ENCODE assay signal across 9 cellular contexts in the genomic region with DNA sequence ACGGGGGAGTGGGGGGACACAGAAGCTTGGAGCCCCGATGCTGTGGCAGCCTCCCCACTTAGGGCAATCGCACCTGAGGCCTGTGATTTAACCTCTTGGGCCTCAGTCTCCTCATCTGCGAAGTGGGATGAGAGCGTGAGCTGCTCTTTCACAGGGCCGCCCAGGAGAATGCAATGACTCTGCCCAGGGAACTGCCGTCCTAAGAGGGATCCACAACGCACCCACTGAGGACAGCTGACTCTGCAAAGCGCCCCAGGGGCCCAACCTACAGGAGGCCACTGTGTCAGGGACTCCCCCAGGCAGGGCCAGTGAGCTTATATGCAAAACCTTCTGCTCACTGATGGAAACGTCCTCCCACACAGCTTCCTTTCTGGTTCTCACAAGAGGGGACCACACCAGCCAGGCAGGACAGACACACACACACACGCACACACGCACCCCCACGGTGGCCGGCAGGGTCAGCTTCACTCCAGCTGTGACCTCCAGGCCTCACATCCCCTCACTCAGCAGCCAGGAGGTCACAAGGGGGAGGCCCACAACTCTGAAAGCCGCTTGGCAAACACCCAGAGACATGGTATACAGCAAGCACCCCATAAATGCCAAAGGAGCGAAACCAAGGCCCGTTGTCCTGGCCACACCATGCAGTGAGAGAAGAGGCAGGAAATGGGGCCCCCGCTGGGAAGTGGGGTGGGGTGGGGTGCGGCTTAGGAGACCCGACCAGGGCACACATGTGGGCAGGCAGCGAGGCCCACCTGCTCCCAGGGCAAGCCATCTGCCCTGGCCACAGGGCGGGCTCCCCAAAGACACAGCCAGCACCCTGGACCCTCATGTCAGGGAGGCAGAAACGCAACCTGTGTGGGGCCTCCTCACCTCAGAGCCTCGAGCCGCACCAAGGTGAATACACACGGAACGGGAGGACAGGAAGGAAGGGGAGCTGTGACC.
DNase-seq lines count a peak whose midpoint lies in the region; ATAC-seq and TF ChIP-seq lines count a peak whose summit lies in the region.
"Had no signal": no experiment of that assay in that cellular context is flagged by ENCODE, and none has a peak within 500 bp of the region (broad histone marks: within the 10 kb centered on the region; RNA-seq: fewer than 3 reads in every experiment).

No MANE protein-coding gene starts in this region.

- no peak overlapping the region for H3K27ac ChIP-seq in CD8-positive, alpha-beta T cell (ENCODE audit: low read depth, low read length)
- H3K27ac ChIP-seq: parathyroid adenoma had no signal

- peaks cover 46% of the 10 kb centered on the region for H3K4me1 Mint-ChIP-seq in CD8-positive, alpha-beta T cell (ENCODE audit: low read depth)
- peaks cover 38% of the 10 kb centered on the region for H3K4me1 Mint-ChIP-seq in activated naive CD8-positive, alpha-beta T cell (ENCODE audit: low read depth)
- peaks cover 84% of the 10 kb centered on the region for H3K4me1 Mint-ChIP-seq in stimulated activated naive CD8-positive, alpha-beta T cell treated with anti-CD3 and anti-CD28 coated beads, Interleukin-15, amount 100 ng/mL, for 72 hours

- no peaks in the 10 kb centered on the region for H3K36me3 ChIP-seq in CD8-positive, alpha-beta T cell (ENCODE audit: insufficient read depth, low read length)

- peaks cover 16% of the 10 kb centered on the region for H3K4me1 ChIP-seq in CD8-positive, alpha-beta T cell (ENCODE audit: insufficient read depth, low read length)

- H3K36me3 Mint-ChIP-seq in CD8-positive, alpha-beta T cell, result peaks cover 16% of the 10 kb centered on the region
- no peaks in the 10 kb centered on the region for H3K36me3 Mint-ChIP-seq in activated naive CD8-positive, alpha-beta T cell

- H3K9me3 ChIP-seq in CD8-positive, alpha-beta T cell (ENCODE audit: low read length), result no peaks in the 10 kb centered on the region

- no peak for TF ChIP-seq CTCF in CD8-positive, alpha-beta T cell (IDR thresholded peaks at IDR 0.05)

- POLR2A ChIA-PET in CD8-positive, alpha-beta T cell (lab: Charles Lee), result interaction anchor here (1.0 kb wide), 1 partner anchor 35 kb away, joined by 3 read pairs; no protein-coding TSS in a partner anchor

- H3K9me3 Mint-ChIP-seq in CD8-positive, alpha-beta T cell, result no peaks in the 10 kb centered on the region
- no peaks in the 10 kb centered on the region for H3K9me3 Mint-ChIP-seq in activated naive CD8-positive, alpha-beta T cell (ENCODE audit: low read depth)
- no peaks in the 10 kb centered on the region for H3K9me3 Mint-ChIP-seq in stimulated activated naive CD8-positive, alpha-beta T cell treated with anti-CD3 and anti-CD28 coated beads, Interleukin-15, amount 100 ng/mL, for 72 hours

- intact Hi-C loops in CD8-positive, alpha-beta T cell (cut with DNase I, micrococcal nuclease), result no loop called here

- no peaks in the 10 kb centered on the region for H3K27me3 ChIP-seq in CD8-positive, alpha-beta T cell (ENCODE audit: insufficient read depth, low read length)

- no peak overlapping the region for H3K4me3 ChIP-seq in CD8-positive, alpha-beta T cell (ENCODE audit: low read depth, low read length)

- H3K27ac Mint-ChIP-seq in CD8-positive, alpha-beta T cell, result peak overlapping the region; percentile 50
- peak overlapping the region; percentile 84 for H3K27ac Mint-ChIP-seq in activated naive CD8-positive, alpha-beta T cell
- H3K27ac Mint-ChIP-seq in stimulated activated naive CD8-positive, alpha-beta T cell treated with anti-CD3 and anti-CD28 coated beads, Interleukin-15, amount 100 ng/mL, for 72 hours, result peak overlapping the region; percentile 72 to 98

- peak; percentile 40 for ATAC-seq in CD8-positive, alpha-beta T cell
- ATAC-seq in GM21360 (IDR thresholded peaks at IDR 0.05; ENCODE audit: unreplicated experiment), result peak; percentile 87
- ATAC-seq in HG03520 (IDR thresholded peaks at IDR 0.05; ENCODE audit: unreplicated experiment), result peak; percentile 96
- peak; percentile 97 for ATAC-seq in stimulated activated naive CD8-positive, alpha-beta T cell treated with anti-CD3 and anti-CD28 coated beads, Interleukin-15, amount 100 ng/mL, for 72 hours

- peak overlapping the region; percentile 9 for H3K4me3 Mint-ChIP-seq in CD8-positive, alpha-beta T cell
- H3K4me3 Mint-ChIP-seq in activated naive CD8-positive, alpha-beta T cell, result peak overlapping the region; percentile 74
- H3K4me3 Mint-ChIP-seq in stimulated activated naive CD8-positive, alpha-beta T cell treated with anti-CD3 and anti-CD28 coated beads, Interleukin-15, amount 100 ng/mL, for 72 hours, result peak overlapping the region; percentile 72 to 84

- no peaks in the 10 kb centered on the region for H3K27me3 Mint-ChIP-seq in CD8-positive, alpha-beta T cell (ENCODE audit: low read depth)
- H3K27me3 Mint-ChIP-seq in activated naive CD8-positive, alpha-beta T cell, result no peaks in the 10 kb centered on the region
- H3K27me3 Mint-ChIP-seq in stimulated activated naive CD8-positive, alpha-beta T cell treated with anti-CD3 and anti-CD28 coated beads, Interleukin-15, amount 100 ng/mL, for 72 hours, result no peaks in the 10 kb centered on the region

- CTCF ChIA-PET in CD8-positive, alpha-beta T cell (lab: Charles Lee), result no interaction called here

- DNase-seq in CD8-positive, alpha-beta T cell, result peak in 1 of 7 experiments; percentile 12
- peak; percentile 68 to 80 for DNase-seq in stimulated activated naive CD8-positive, alpha-beta T cell treated with anti-CD3 and anti-CD28 coated beads, Interleukin-15, amount 100 ng/mL, for 72 hours
- DNase-seq in NCI-H748 treated with DMSO at 0.1 percent for 48 hours (lab: John Stamatoyannopoulos, UW) (no peak), NCI-H1694 treated with DMSO at 0.1 percent for 48 hours (lab: John Stamatoyannopoulos, UW) (no peak), pons (ENCODE audit: low spot score) (no peak)

Comparison
In these comparisons a context has a peak if more than half of its experiments do, and no peak if none do; other contexts are left out.
1. ATAC-seq: peak in every context shown above with its lines; median percentile 97 in stimulated activated naive CD8-positive, alpha-beta T cell treated with anti-CD3 and anti-CD28 coated beads, Interleukin-15, amount 100 ng/mL, for 72 hours; 96 in HG03520; 87 in GM21360; 40 in CD8-positive, alpha-beta T cell.
2. DNase-seq: peak in stimulated activated naive CD8-positive, alpha-beta T cell treated with anti-CD3 and anti-CD28 coated beads, Interleukin-15, amount 100 ng/mL, for 72 hours (2 of 2); none in NCI-H748 treated with DMSO at 0.1 percent for 48 hours (single experiment), NCI-H1694 treated with DMSO at 0.1 percent for 48 hours (single experiment) and pons (single experiment).
3. H3K4me3 Mint-ChIP-seq: peak in every context shown above with its lines; median percentile 78 in stimulated activated naive CD8-positive, alpha-beta T cell treated with anti-CD3 and anti-CD28 coated beads, Interleukin-15, amount 100 ng/mL, for 72 hours; 74 in activated naive CD8-positive, alpha-beta T cell; 9 in CD8-positive, alpha-beta T cell.
4. Peak in every context shown above with its lines, with median percentiles within 50 percentile points of each other: H3K27ac Mint-ChIP-seq.